1 cellular context compared by ENCODE assay signal in genomic region chr10:22993314-22993713, GRCh38.
TF ChIP-seq lines count a peak whose summit lies in the region.

No MANE protein-coding gene starts in this region.

TF ChIP-seq in K562, 482 proteins besides CTCF, POLR2A, EP300 and RAD21 (continued from another document):
- no peak for TF ChIP-seq THRA (IDR thresholded peaks at IDR 0.05)
- TF ChIP-seq SIX5 (IDR thresholded peaks at IDR 0.05; ENCODE audit: borderline replicate concordance in 1 of 2, insufficient read depth in 1 of 2, low read depth in 1 of 2, low read length in 2 of 2) = no peak
- TF ChIP-seq PCBP2 (IDR thresholded peaks at IDR 0.05; ENCODE audit: low read depth, low read length, poor library complexity, severe bottlenecking) = no peak
- no peak for TF ChIP-seq SRF (CRISPR knock-in tag; IDR thresholded peaks at IDR 0.05)
- TF ChIP-seq SMARCE1 (IDR thresholded peaks at IDR 0.05) = no peak
- no peak for TF ChIP-seq EP400 (IDR thresholded peaks at IDR 0.05)
- TF ChIP-seq ETV5 (CRISPR knock-in tag; IDR thresholded peaks at IDR 0.05; ENCODE audit: low read depth) = no peak
